Comparison of ENCODE assay signal across 8 cellular contexts in the genomic region with DNA sequence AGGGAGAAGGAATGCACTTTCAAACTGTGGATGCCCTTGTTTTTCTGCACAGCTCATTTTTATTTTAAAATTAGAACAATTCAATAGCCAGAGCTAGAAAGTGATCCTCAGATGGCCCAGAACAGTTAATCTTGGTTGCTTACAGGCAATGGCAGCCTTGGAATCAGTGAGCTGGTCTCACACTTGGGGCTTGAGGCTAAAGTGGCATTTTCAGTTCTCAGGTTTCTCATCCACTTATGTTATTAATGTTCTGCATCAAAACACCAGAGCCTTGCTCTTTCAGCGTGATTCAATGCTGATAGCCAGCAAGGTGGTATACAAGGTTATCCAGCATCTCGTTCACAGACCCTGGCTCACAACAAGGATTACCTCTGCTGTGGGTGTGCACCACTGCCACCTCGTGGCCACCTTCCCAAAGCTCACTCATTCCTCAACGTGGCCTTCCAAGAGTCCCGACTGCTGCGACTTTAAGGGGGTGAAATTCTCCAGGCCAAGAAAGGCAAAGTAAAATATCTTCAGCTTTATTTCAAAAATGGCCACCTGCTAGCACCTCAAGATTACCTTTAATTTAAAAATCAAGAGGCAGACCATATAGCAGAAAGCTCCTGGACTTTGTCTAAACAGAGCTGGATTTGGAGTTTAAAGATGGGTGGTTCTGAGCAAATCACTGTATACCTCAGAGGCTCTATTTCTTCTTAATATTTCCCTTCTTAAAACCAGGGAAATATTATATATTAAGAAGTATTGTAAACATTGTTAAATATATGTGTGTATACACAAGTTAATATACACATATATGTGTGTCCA. TPM values are rescaled to one million over a fixed set of nuclear protein-coding genes. Genes with fewer than 3 reads are reported as not detected.
DNase-seq lines count a peak whose midpoint lies in the region; ATAC-seq and TF ChIP-seq lines count a peak whose summit lies in the region.

No MANE protein-coding gene starts in this region.

- peaks cover 11% of the 10 kb centered on the region for H3K4me1 ChIP-seq in foreskin keratinocyte
- no peaks in the 10 kb centered on the region for H3K4me1 ChIP-seq in osteoblast (ENCODE audit: insufficient read depth, low read length)

- DNase-seq in CD1c-positive myeloid dendritic cell (ENCODE audit: extremely low spot score) = peak; percentile 29
- peak; percentile 24 for DNase-seq in NCI-H226
- peak; percentile 6 for DNase-seq in activated T-cell treated with anti-CD3 and anti-CD28 coated beads for 4 hours
- peak; percentile 12 to 33 for DNase-seq in foreskin keratinocyte
- no peak for DNase-seq in osteoblast (ENCODE audit: insufficient read length, low spot score, missing footprints)
- DNase-seq in effector CD8-positive, alpha-beta T cell (lab: John Stamatoyannopoulos, UW) = no peak

- no peaks in the 10 kb centered on the region for H3K9me3 ChIP-seq in osteoblast (ENCODE audit: low read depth, low read length)

- no peak overlapping the region for H2AFZ ChIP-seq in osteoblast (ENCODE audit: low read length)

- H3K27me3 ChIP-seq in foreskin keratinocyte (no peaks in the 10 kb centered on the region), osteoblast (ENCODE audit: insufficient read depth, low read length) (no peaks in the 10 kb centered on the region)

- H3K4me3 ChIP-seq in osteoblast (ENCODE audit: insufficient read depth, low read length) = no peak overlapping the region

- TF ChIP-seq CTCF in foreskin keratinocyte (conservative IDR thresholded peaks at IDR 0.05) (peak; percentile 73), osteoblast (IDR thresholded peaks at IDR 0.05; ENCODE audit: extremely low read depth, low read depth, low read length) (peak; percentile 76)

- no peak overlapping the region for H3K4me2 ChIP-seq in osteoblast (ENCODE audit: insufficient read depth, low read length)

- no peak overlapping the region for H3K27ac ChIP-seq in foreskin keratinocyte
- no peak overlapping the region for H3K27ac ChIP-seq in osteoblast (ENCODE audit: low read depth, low read length)

- ATAC-seq in GM18867 (IDR thresholded peaks at IDR 0.05; ENCODE audit: unreplicated experiment) = peak; percentile 93
- peak; percentile 91 for ATAC-seq in HG03025 (IDR thresholded peaks at IDR 0.05; ENCODE audit: low FRiP score, unreplicated experiment)
- ATAC-seq in foreskin keratinocyte = peak; percentile 62

- H3K36me3 ChIP-seq in osteoblast (ENCODE audit: insufficient read depth, low read length) = no peaks in the 10 kb centered on the region

- H4K20me1 ChIP-seq in osteoblast (ENCODE audit: insufficient read depth, low read length) = no peaks in the 10 kb centered on the region

- no peaks in the 10 kb centered on the region for H3K79me2 ChIP-seq in osteoblast (ENCODE audit: insufficient read depth, low read length)

RNA-seq across cellular contexts. Expression of gene FSHB, which starts 34.2 kb away (rescaled TPM):
- total RNA-seq in foreskin keratinocyte = not detected in 2 replicates
- not detected in 2 replicates for polyA plus RNA-seq in foreskin keratinocyte
- not detected in 2 replicates for total RNA-seq in osteoblast

Comparison
In these comparisons a context has a peak if more than half of its experiments do, and no peak if none do; other contexts are left out.
1. DNase-seq: peak in CD1c-positive myeloid dendritic cell (single experiment), NCI-H226 (single experiment), activated T-cell treated with anti-CD3 and anti-CD28 coated beads for 4 hours (single experiment) and foreskin keratinocyte (2 of 2); none in osteoblast (single experiment) and effector CD8-positive, alpha-beta T cell (single experiment).
2. Peak in every context shown above with its lines, with median percentiles within 50 percentile points of each other: ATAC-seq.